ENCODE assay signal across 8 cellular contexts in the genomic region with DNA sequence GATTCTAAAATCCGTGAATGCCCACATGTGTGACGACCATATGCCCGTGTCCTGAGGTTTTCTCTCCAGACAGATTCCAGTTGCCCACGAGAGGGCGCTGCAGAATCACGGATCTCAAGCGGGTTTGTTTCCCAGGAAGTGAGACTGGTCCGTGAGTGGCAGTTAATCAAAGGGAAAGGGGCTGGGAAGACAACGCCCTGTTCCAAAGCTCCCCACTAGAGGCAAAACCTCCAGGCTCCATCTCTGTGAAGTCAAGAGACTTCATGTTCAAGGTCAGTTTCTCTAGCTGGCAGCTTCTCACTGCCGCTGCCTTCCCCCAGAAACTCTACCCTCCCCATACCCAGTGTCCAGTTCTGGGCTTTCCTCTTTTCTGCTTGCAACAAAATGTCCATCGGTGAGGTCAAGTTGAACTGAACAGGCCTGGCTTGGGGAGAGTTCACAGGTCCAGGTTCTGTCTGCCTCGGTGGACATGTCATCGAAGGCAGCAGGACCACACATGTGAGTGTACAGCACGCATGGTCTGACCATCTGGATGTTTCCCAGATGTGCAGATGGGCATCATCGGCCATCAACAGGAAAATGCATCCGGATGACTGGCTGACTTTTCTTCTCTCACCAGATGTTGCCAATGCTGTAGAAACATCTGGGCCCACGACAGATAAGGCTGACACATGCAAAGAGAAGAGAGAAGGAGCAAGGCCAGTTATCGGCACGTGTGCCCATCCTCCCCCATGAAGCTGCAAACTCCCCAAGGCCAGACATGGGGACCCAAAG. TPM values are rescaled to one million over a fixed set of nuclear protein-coding genes. Genes with fewer than 3 reads are reported as not detected.
DNase-seq lines count a peak whose midpoint lies in the region; ATAC-seq, FAIRE-seq and TF ChIP-seq lines count a peak whose summit lies in the region.
"Had no signal": no experiment of that assay in that cellular context is flagged by ENCODE, and none has a peak within 500 bp of the region (broad histone marks: within the 10 kb centered on the region; RNA-seq: fewer than 3 reads in every experiment).

No MANE protein-coding gene starts in this region.

- FAIRE-seq in small intestine (lab: Jason Lieb, UNC), result no peak

- H3K27me3 ChIP-seq in ascending aorta, result no peaks in the 10 kb centered on the region
- H3K27me3 ChIP-seq in hepatocyte, result peaks cover 15% of the 10 kb centered on the region
- H3K27me3 ChIP-seq in small intestine (ENCODE audit: control insufficient read depth in 2 of 2, insufficient read depth in 2 of 2, low read length in 2 of 2), result no peaks in the 10 kb centered on the region

- no peak overlapping the region for H2AFZ ChIP-seq in hepatocyte

- no peaks in the 10 kb centered on the region for H3K9me2 ChIP-seq in hepatocyte (replicated peaks; ENCODE audit: insufficient read depth)

- H3K4me3 ChIP-seq in GM12875 (ENCODE audit: low read depth, low read length) (no peak overlapping the region), ascending aorta (peak overlapping the region in 1 of 2 donors; percentile 31), hepatocyte (no peak overlapping the region), small intestine (ENCODE audit: low read depth in 1 of 2, low read length in 2 of 2) (no peak overlapping the region)

- TF ChIP-seq CTCF in GM12875 (IDR thresholded peaks at IDR 0.05; ENCODE audit: borderline replicate concordance, insufficient read depth, low read depth, low read length) (peak; percentile 72), ascending aorta (IDR thresholded peaks at IDR 0.05) (peak; percentile 84 to 91 (median 85)), hepatocyte (IDR thresholded peaks at IDR 0.05; ENCODE audit: poor library complexity) (peak; percentile 93)

- intact Hi-C loops in ascending aorta (cut with DNase I), result loop anchor here (1.0 kb wide), 3 partner anchors 166 to 335 kb away; no protein-coding TSS in a partner anchor

- H3K9me3 ChIP-seq in ascending aorta (no peaks in the 10 kb centered on the region), hepatocyte (ENCODE audit: low read depth) (no peaks in the 10 kb centered on the region), small intestine (ENCODE audit: control insufficient read depth, low read depth) (no peaks in the 10 kb centered on the region)

- ATAC-seq in GM21390 (IDR thresholded peaks at IDR 0.05; ENCODE audit: unreplicated experiment), result no peak

- peak overlapping the region; percentile 52 for H3K4me2 ChIP-seq in hepatocyte

- H3K79me2 ChIP-seq in hepatocyte, result no peaks in the 10 kb centered on the region

- H4K20me1 ChIP-seq in hepatocyte (ENCODE audit: insufficient read depth, poor library complexity, severe bottlenecking), result no peaks in the 10 kb centered on the region

- peaks cover 0 to 7% of the 10 kb centered on the region in 2 donors for H3K4me1 ChIP-seq in ascending aorta
- no peaks in the 10 kb centered on the region for H3K4me1 ChIP-seq in hepatocyte (ENCODE audit: insufficient read depth)
- H3K4me1 ChIP-seq in small intestine (ENCODE audit: control insufficient read depth in 2 of 2, insufficient read depth in 1 of 2, low read depth in 1 of 2, low read length in 1 of 2), result no peaks in the 10 kb centered on the region

- WGBS in hepatocyte (ENCODE audit: low lambda C conversion rate, missing lambda C conversion rate), result 41% methylated on average over 19 of the region's 19 CpGs
- WGBS in small intestine, 3 donors, result 37 to 40% (median 39%) methylated on average over 19 of the region's 19 CpGs

- H3K36me3 ChIP-seq in ascending aorta (no peaks in the 10 kb centered on the region), hepatocyte (replicated peaks; ENCODE audit: insufficient read depth, low read depth) (no peaks in the 10 kb centered on the region), small intestine (ENCODE audit: control insufficient read depth in 2 of 2, insufficient read depth in 2 of 2, low read length in 2 of 2) (no peaks in the 10 kb centered on the region)

- peak; percentile 87 to 90 for DNase-seq in NCI-H2081 (lab: John Stamatoyannopoulos, UW)
- peak; percentile 60 for DNase-seq in T1000 (lab: John Stamatoyannopoulos, UW)
- peak in 1 of 2 donors; percentile 90 for DNase-seq in ascending aorta (ENCODE audit: low spot score in 2 of 2)
- DNase-seq in hepatocyte (ENCODE audit: low spot score), result peak; percentile 93
- DNase-seq in small intestine, result peak; percentile 93

- H3K27ac ChIP-seq in ascending aorta (no peak overlapping the region), hepatocyte (no peak overlapping the region), small intestine (ENCODE audit: low read depth in 1 of 2, low read length in 1 of 2) (no peak overlapping the region)

RNA-seq across cellular contexts. Expression of a gene that starts 44.9 kb away (rescaled TPM):
- total RNA-seq in ascending aorta (0.53 TPM), hepatocyte (0.13 TPM in 1 of 2 replicates, not detected in the other)
- polyA plus RNA-seq in hepatocyte (not detected in 2 replicates), small intestine (under 1 TPM in 1 of 3 donors, not detected in 2; 0.04 TPM)
- total RNA-seq: temporal lobe had no signal
